ENCODE assay signal across 11 cellular contexts in genomic region chr2:143085125-143085784, GRCh38. TPM values are rescaled to one million over a fixed set of nuclear protein-coding genes. Genes with fewer than 3 reads are reported as not detected.
DNase-seq lines count a peak whose midpoint lies in the region; ATAC-seq and TF ChIP-seq lines count a peak whose summit lies in the region.
"Had no signal": no experiment of that assay in that cellular context is flagged by ENCODE, and none has a peak within 500 bp of the region (broad histone marks: within the 10 kb centered on the region; RNA-seq: fewer than 3 reads in every experiment).

No MANE protein-coding gene starts in this region.

- no peaks in the 10 kb centered on the region for H3K27me3 Mint-ChIP-seq in activated CD4-positive, alpha-beta memory T cell treated with anti-CD3 and anti-CD28 coated beads for 36 hours

- POLR2A ChIA-PET in activated CD4-positive, alpha-beta memory T cell treated with anti-CD3 and anti-CD28 coated beads for 36 hours (lab: Charles Lee): interaction anchor here (0.6 to 1.3 kb wide), 2 partner anchors 177 to 1708 kb away, joined by 3 to 4 read pairs; no protein-coding TSS in a partner anchor

- TF ChIP-seq CTCF in GM13977 (IDR thresholded peaks at IDR 0.05; ENCODE audit: extremely low read depth, insufficient read depth, missing control alignments): no peak

- in situ Hi-C loops in GM13977 (cut with MboI; ENCODE audit: low pct_unique_long_range_greater_than_20kb, low sequenced_read_pairs, unreplicated experiment): no loop called here

- no peaks in the 10 kb centered on the region for H3K9me3 Mint-ChIP-seq in activated CD4-positive, alpha-beta memory T cell treated with anti-CD3 and anti-CD28 coated beads for 36 hours

- ATAC-seq in GM18868 (IDR thresholded peaks at IDR 0.05; ENCODE audit: unreplicated experiment) (peak; percentile 40), GM21360 (IDR thresholded peaks at IDR 0.05; ENCODE audit: unreplicated experiment) (peak; percentile 47), HG03064 (IDR thresholded peaks at IDR 0.05; ENCODE audit: low read depth, unreplicated experiment) (peak; percentile 77), HG02840 (IDR thresholded peaks at IDR 0.05; ENCODE audit: low FRiP score, unreplicated experiment) (no peak)
- ATAC-seq: body of pancreas, K562 had no signal

- peaks cover 29% of the 10 kb centered on the region for H3K4me1 Mint-ChIP-seq in activated CD4-positive, alpha-beta memory T cell treated with anti-CD3 and anti-CD28 coated beads for 36 hours (ENCODE audit: low read depth)

- DNase-seq in activated CD4-positive, alpha-beta memory T cell treated with anti-CD3 and anti-CD28 coated beads for 36 hours: no peak
- DNase-seq in GM13977 (ENCODE audit: low spot score): no peak
- DNase-seq in NCI-H2029 (lab: John Stamatoyannopoulos, UW): no peak
- DNase-seq: body of pancreas; HCEC 1CT; stimulated activated naive CD4-positive, alpha-beta T cell had no signal

- no peak overlapping the region for H3K4me3 Mint-ChIP-seq in activated CD4-positive, alpha-beta memory T cell treated with anti-CD3 and anti-CD28 coated beads for 36 hours

- intact Hi-C loops in activated CD4-positive, alpha-beta memory T cell treated with anti-CD3 and anti-CD28 coated beads for 36 hours (cut with micrococcal nuclease): loop anchor here (2.0 to 10.0 kb wide), 2 partner anchors 26 to 650 kb away; no protein-coding TSS in a partner anchor

- CTCF ChIA-PET in activated CD4-positive, alpha-beta memory T cell treated with anti-CD3 and anti-CD28 coated beads for 36 hours (lab: Charles Lee): interaction anchor here (0.9 to 2.0 kb wide), 5 partner anchors 24 to 179 kb away, joined by 3 to 8 read pairs (median 6); no protein-coding TSS in a partner anchor

- peak overlapping the region; percentile 75 for H3K27ac Mint-ChIP-seq in activated CD4-positive, alpha-beta memory T cell treated with anti-CD3 and anti-CD28 coated beads for 36 hours

- no peaks in the 10 kb centered on the region for H3K36me3 Mint-ChIP-seq in activated CD4-positive, alpha-beta memory T cell treated with anti-CD3 and anti-CD28 coated beads for 36 hours

RNA-seq across cellular contexts. Expression of gene ARHGAP15, which starts 44.0 kb away (rescaled TPM):
- total RNA-seq in activated CD4-positive, alpha-beta memory T cell treated with anti-CD3 and anti-CD28 coated beads for 36 hours: 10 to 100 TPM; 70.2 to 71.2 TPM
